19 cellular contexts compared by ENCODE assay signal in genomic region chr20:62734336-62734735, GRCh38. TPM values are rescaled to one million over a fixed set of nuclear protein-coding genes. Genes with fewer than 3 reads are reported as not detected.
"Had no signal": no experiment of that assay in that cellular context is flagged by ENCODE, and none has a peak within 500 bp of the region (broad histone marks: within the 10 kb centered on the region; RNA-seq: fewer than 3 reads in every experiment).

No MANE protein-coding gene starts in this region.

- H3K4me1 ChIP-seq: ascending aorta, psoas muscle, uterus had no signal

- H3K27ac Mint-ChIP-seq: activated T-cell treated with anti-CD3 and anti-CD28 coated beads, Interleukin-2, amount 50 U/mL, for 24 hours had no signal

- ATAC-seq: activated CD4-positive, CD25-positive, alpha-beta regulatory T cell treated with anti-CD3 and anti-CD28 coated beads, Interleukin-2, amount 50 U/mL, for 24 hours; heart left ventricle; psoas muscle had no signal

- H3K27ac ChIP-seq: ascending aorta, epithelial cell of prostate, heart left ventricle, psoas muscle, SK-N-MC, uterus had no signal

- H3K4me3 Mint-ChIP-seq: activated T-cell treated with anti-CD3 and anti-CD28 coated beads, Interleukin-2, amount 50 U/mL, for 24 hours had no signal

- H3K36me3 ChIP-seq: ascending aorta, heart left ventricle, uterus had no signal

- H3K9me3 ChIP-seq: ascending aorta, psoas muscle, uterus had no signal

- H3K4me3 ChIP-seq: ascending aorta, heart left ventricle, psoas muscle, SK-N-MC, uterus had no signal

- H3K27me3 ChIP-seq: ascending aorta, uterus had no signal

- DNase-seq: activated CD4-positive, alpha-beta T cell treated with anti-CD3 and anti-CD28 coated beads, Interleukin-2, amount 50 U/mL, for 1 hour; activated gamma-delta T cell; activated T-cell treated with anti-CD3 and anti-CD28 coated beads, Interleukin-2, amount 50 U/mL, for 24 hours; dermis blood vessel endothelial cell; foreskin melanocyte; islet precursor cell; stimulated activated CD4-positive, alpha-beta T cell treated with anti-CD3 and anti-CD28 coated beads, Interleukin-12 subunit alpha, Interleukin-12 subunit beta, amount 100 ng/mL, for 4 hours; stimulated activated CD4-positive, alpha-beta T cell treated with anti-CD3 and anti-CD28 coated beads, Interleukin-2, amount 100 ng/mL, for 24 hours; uterus had no signal

- H3K27me3 Mint-ChIP-seq: activated T-cell treated with anti-CD3 and anti-CD28 coated beads, Interleukin-2, amount 50 U/mL, for 24 hours had no signal

- H3K9me3 Mint-ChIP-seq: activated T-cell treated with anti-CD3 and anti-CD28 coated beads, Interleukin-2, amount 50 U/mL, for 24 hours had no signal

RNA-seq across cellular contexts. Expression of gene NTSR1, which starts 25.7 kb away (rescaled TPM):
- total RNA-seq: ascending aorta, bronchial epithelial cell, chondrocyte, dermis blood vessel endothelial cell, mesenteric fat pad, osteoblast, uterus had no signal
